ENCODE assay signal across 17 cellular contexts in genomic region chr22:32112380-32112779, GRCh38. TPM values are rescaled to one million over a fixed set of nuclear protein-coding genes. Genes with fewer than 3 reads are reported as not detected.
DNase-seq lines count a peak whose midpoint lies in the region; ATAC-seq and TF ChIP-seq lines count a peak whose summit lies in the region.
"Had no signal": no experiment of that assay in that cellular context is flagged by ENCODE, and none has a peak within 500 bp of the region (broad histone marks: within the 10 kb centered on the region; RNA-seq: fewer than 3 reads in every experiment).

No MANE protein-coding gene starts in this region.

- 70% methylated on average over 2 of the region's 2 CpGs for WGBS in esophagus muscularis mucosa
- 17% methylated on average over 2 of the region's 2 CpGs for WGBS in prostate gland

- H3K27ac ChIP-seq in esophagus muscularis mucosa (replicated peaks in 1 of 4) = no peak overlapping the region
- peak overlapping the region; percentile 15 to 68 for H3K27ac ChIP-seq in prostate gland
- H3K27ac ChIP-seq: 22Rv1; A549; BLaER1 treated with 17β-estradiol and CSF1 and Interleukin-3, amounts not matched to agents 10 nM and 100 nM had no signal

- DNase-seq in LNCaP clone FGC (ENCODE audit: low read depth) (peak; percentile 76), esophagus muscularis mucosa (ENCODE audit: extremely low spot score) (peak; percentile 60), prostate gland (ENCODE audit: low spot score) (peak; percentile 33)
- DNase-seq: AML-193; Caco-2; Calu3; CD4-positive, alpha-beta T cell; CD8-positive, alpha-beta T cell; DMS79 treated with DMSO at 0.1 percent for 48 hours; GF-D8 had no signal

- TF ChIP-seq POLR2A in esophagus muscularis mucosa (IDR thresholded peaks at IDR 0.05; ENCODE audit: low read depth) = no peak
- no peak for TF ChIP-seq POLR2A in prostate gland (IDR thresholded peaks at IDR 0.05)

- ATAC-seq in HG03196 (IDR thresholded peaks at IDR 0.05; ENCODE audit: unreplicated experiment) = no peak
- ATAC-seq in GM18502 (IDR thresholded peaks at IDR 0.05; ENCODE audit: poor library complexity, unreplicated experiment) = no peak
- ATAC-seq: A549; CD8-positive, alpha-beta T cell had no signal

- intact Hi-C loops in esophagus muscularis mucosa (cut with DNase I) (no loop called here), prostate gland (cut with DNase I) (no loop called here)

- H3K4me3 ChIP-seq in LNCaP clone FGC (ENCODE audit: low read depth, low read length) (no peak overlapping the region), esophagus muscularis mucosa (no peak overlapping the region), prostate gland (no peak overlapping the region)
- H3K4me3 ChIP-seq: A549; BLaER1 treated with 17β-estradiol and CSF1 and Interleukin-3, amounts not matched to agents 10 nM and 100 nM had no signal

- peaks cover 0 to 55% (median 0%) of the 10 kb centered on the region in 4 donors for H3K36me3 ChIP-seq in esophagus muscularis mucosa
- H3K36me3 ChIP-seq in prostate gland = no peaks in the 10 kb centered on the region
- H3K36me3 ChIP-seq: BLaER1 treated with 17β-estradiol and CSF1 and Interleukin-3, amounts not matched to agents 10 nM and 100 nM had no signal

- no peak for TF ChIP-seq EP300 in esophagus muscularis mucosa (IDR thresholded peaks at IDR 0.05)

- H3K9me3 ChIP-seq in esophagus muscularis mucosa = no peaks in the 10 kb centered on the region
- H3K9me3 ChIP-seq in prostate gland = no peaks in the 10 kb centered on the region
- H3K9me3 ChIP-seq: A549; BLaER1 treated with 17β-estradiol and CSF1 and Interleukin-3, amounts not matched to agents 10 nM and 100 nM; Caco-2 had no signal

- TF ChIP-seq CTCF in LNCaP clone FGC (IDR thresholded peaks at IDR 0.05; ENCODE audit: control insufficient read depth, extremely low read depth, insufficient read depth) (no peak), esophagus muscularis mucosa (IDR thresholded peaks at IDR 0.05) (no peak), prostate gland (IDR thresholded peaks at IDR 0.05) (no peak)

- H3K4me1 ChIP-seq in esophagus muscularis mucosa (no peaks in the 10 kb centered on the region), prostate gland (replicated peaks) (no peaks in the 10 kb centered on the region)
- H3K4me1 ChIP-seq: A549; BLaER1 treated with 17β-estradiol and CSF1 and Interleukin-3, amounts not matched to agents 10 nM and 100 nM; Caco-2 had no signal

- H3K27me3 ChIP-seq in esophagus muscularis mucosa (peaks cover 0 to 16% (median 0%) of the 10 kb centered on the region in 4 donors), prostate gland (replicated peaks; ENCODE audit: insufficient read depth) (no peaks in the 10 kb centered on the region)
- H3K27me3 ChIP-seq: BLaER1 treated with 17β-estradiol and CSF1 and Interleukin-3, amounts not matched to agents 10 nM and 100 nM had no signal

RNA-seq across cellular contexts. Expression of gene C22orf42, which starts 46.7 kb away (rescaled TPM):
- total RNA-seq in esophagus muscularis mucosa (under 1 TPM in 1 of 4 donors, not detected in 3; 0.26 TPM), prostate gland (1 to 10 TPM in 1 of 2 donors, not detected in 1; 1.4 TPM)
- total RNA-seq: A172; B cell; Caco-2; Calu3; CD4-positive, alpha-beta T cell; CD8-positive, alpha-beta T cell had no signal

Comparison
In these comparisons a context has a peak if more than half of its experiments do, and no peak if none do; other contexts are left out.
1. H3K27ac ChIP-seq: peak in prostate gland (2 of 2); none in esophagus muscularis mucosa (0 of 4).
2. Peak in every context shown above with its lines, with median percentiles within 50 percentile points of each other: DNase-seq.